16 cellular contexts compared by ENCODE assay signal in the genomic region with DNA sequence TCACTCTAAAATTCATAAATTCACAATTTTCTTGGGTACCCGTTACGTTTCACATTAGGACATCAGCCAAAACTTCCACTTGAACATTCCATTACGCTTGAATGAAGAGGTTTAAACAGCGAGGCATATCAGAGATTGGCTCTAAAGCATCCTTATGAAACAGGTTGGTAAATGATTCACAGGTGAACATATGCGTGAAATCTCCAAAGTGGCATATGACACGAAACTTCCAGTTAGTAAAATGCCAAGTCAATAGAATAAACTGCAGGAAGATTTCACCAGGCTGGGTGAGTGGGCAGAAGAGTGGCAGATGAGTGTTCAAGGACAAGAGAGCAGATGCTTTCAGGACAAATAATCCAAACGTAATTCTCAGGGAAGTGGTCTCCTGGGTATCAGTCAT. TPM values are rescaled to one million over a fixed set of nuclear protein-coding genes. Genes with fewer than 3 reads are reported as not detected.
A peak's percentile ranks its signal among the peaks of the same experiment; 100 is the strongest.
DNase-seq lines count a peak whose midpoint lies in the region; ATAC-seq lines count a peak whose summit lies in the region.
"Had no signal": no experiment of that assay in that cellular context is flagged by ENCODE, and none has a peak within 500 bp of the region (broad histone marks: within the 10 kb centered on the region; RNA-seq: fewer than 3 reads in every experiment).

No MANE protein-coding gene starts in this region.

- H3K27me3 ChIP-seq in mesenchymal stem cell (ENCODE audit: control insufficient read depth in 1 of 2, insufficient read depth in 1 of 2, low read length in 2 of 2) = no peaks in the 10 kb centered on the region

- peak overlapping the region; percentile 92 for H3K27ac ChIP-seq in mesenchymal stem cell (ENCODE audit: low read length, poor library complexity, severe bottlenecking)
- H3K27ac ChIP-seq: thoracic aorta had no signal

- H3K14ac ChIP-seq in mesenchymal stem cell (ENCODE audit: low read length in 2 of 2) = no peak overlapping the region

- H3K36me3 Mint-ChIP-seq in activated T-helper 17 cell treated with anti-CD3 and anti-CD28 coated beads, Interleukin-2, amount 50 U/mL, for 72 hours (ENCODE audit: low read depth) = peaks cover 12% of the 10 kb centered on the region
- H3K36me3 Mint-ChIP-seq: CD8-positive, alpha-beta T cell had no signal

- no peak overlapping the region for H2BK120ac ChIP-seq in mesenchymal stem cell (ENCODE audit: low read depth, low read length)

- H3K18ac ChIP-seq in mesenchymal stem cell (ENCODE audit: low read depth in 1 of 2, low read length in 2 of 2) = no peak overlapping the region

- H3K4me3 Mint-ChIP-seq in activated T-helper 17 cell treated with anti-CD3 and anti-CD28 coated beads, Interleukin-2, amount 50 U/mL, for 72 hours = no peak overlapping the region
- H3K4me3 Mint-ChIP-seq: CD8-positive, alpha-beta T cell; nephron had no signal

- peak; percentile 34 for DNase-seq in NCI-H82 (lab: John Stamatoyannopoulos, UW)
- no peak for DNase-seq in NCI-H82 treated with DMSO at 0.1 percent for 48 hours (lab: John Stamatoyannopoulos, UW; ENCODE audit: unreplicated experiment)
- peak; percentile 65 for DNase-seq in M059J (ENCODE audit: low read depth)
- no peak for DNase-seq in mesenchymal stem cell
- no peak for DNase-seq in MV-4-11 (lab: John Stamatoyannopoulos, UW)
- DNase-seq in NCI-H1694 treated with DMSO at 0.1 percent for 48 hours (lab: John Stamatoyannopoulos, UW) = no peak
- DNase-seq: activated naive CD4-positive, alpha-beta T cell treated with Interleukin-2 at 50 U/mL for 16 hours; CD8-positive, alpha-beta T cell; glutamatergic neuron; left cardiac atrium; NCI-H69; SIG-M5 had no signal

- H2AFZ ChIP-seq in mesenchymal stem cell (ENCODE audit: low read depth, low read length) = no peak overlapping the region

- H3K23ac ChIP-seq in mesenchymal stem cell (ENCODE audit: low read length in 2 of 2) = no peak overlapping the region

- no peak overlapping the region for H2BK12ac ChIP-seq in mesenchymal stem cell (ENCODE audit: low read length in 2 of 2)

- no peak overlapping the region for H2BK5ac ChIP-seq in mesenchymal stem cell (ENCODE audit: low read depth, low read length, poor library complexity, severe bottlenecking)

- ATAC-seq in activated T-helper 17 cell treated with anti-CD3 and anti-CD28 coated beads, Interleukin-2, amount 50 U/mL, for 72 hours (replicated peaks) = peak; percentile 9
- no peak for ATAC-seq in GM18520 (IDR thresholded peaks at IDR 0.05; ENCODE audit: unreplicated experiment)
- ATAC-seq: CD8-positive, alpha-beta T cell had no signal

- H2BK15ac ChIP-seq in mesenchymal stem cell (ENCODE audit: low read depth, poor library complexity, severe bottlenecking) = no peak overlapping the region

- no peak overlapping the region for H2AK5ac ChIP-seq in mesenchymal stem cell (ENCODE audit: low read length, severe bottlenecking)

- H3K4me3 ChIP-seq in mesenchymal stem cell (ENCODE audit: insufficient read depth in 1 of 2, low read depth in 1 of 2, low read length in 2 of 2) = no peak overlapping the region
- H3K4me3 ChIP-seq: thoracic aorta had no signal

- no peaks in the 10 kb centered on the region for H3K79me1 ChIP-seq in mesenchymal stem cell (replicated peaks; ENCODE audit: low read length, poor library complexity, severe bottlenecking)

- no peaks in the 10 kb centered on the region for H3K36me3 ChIP-seq in mesenchymal stem cell (ENCODE audit: control insufficient read depth in 1 of 2, insufficient read depth in 2 of 2, low read depth in 1 of 2, low read length in 2 of 2)
- H3K36me3 ChIP-seq: thoracic aorta had no signal

- H4K91ac ChIP-seq in mesenchymal stem cell (ENCODE audit: low read length) = no peak overlapping the region

- H3K9ac ChIP-seq in mesenchymal stem cell (ENCODE audit: low read length) = no peak overlapping the region

- peaks cover 2% of the 10 kb centered on the region for H3K4me1 ChIP-seq in mesenchymal stem cell (ENCODE audit: control insufficient read depth, insufficient read depth, low read depth, low read length)

- H3K4me1 Mint-ChIP-seq in activated T-helper 17 cell treated with anti-CD3 and anti-CD28 coated beads, Interleukin-2, amount 50 U/mL, for 72 hours = peaks cover 20% of the 10 kb centered on the region

- no peaks in the 10 kb centered on the region for H3K27me3 Mint-ChIP-seq in activated T-helper 17 cell treated with anti-CD3 and anti-CD28 coated beads, Interleukin-2, amount 50 U/mL, for 72 hours

- H3K27ac Mint-ChIP-seq in activated T-helper 17 cell treated with anti-CD3 and anti-CD28 coated beads, Interleukin-2, amount 50 U/mL, for 72 hours = no peak overlapping the region
- H3K27ac Mint-ChIP-seq: CD8-positive, alpha-beta T cell had no signal

- no peak overlapping the region for H3K4ac ChIP-seq in mesenchymal stem cell (ENCODE audit: low read depth in 1 of 2, low read length in 2 of 2)

- H3K9me3 ChIP-seq in mesenchymal stem cell (ENCODE audit: control insufficient read depth, low read length) = no peaks in the 10 kb centered on the region
- H3K9me3 ChIP-seq: thoracic aorta had no signal

- no peak overlapping the region for H3K4me2 ChIP-seq in mesenchymal stem cell (ENCODE audit: low read length, poor library complexity, severe bottlenecking)

- no peak overlapping the region for H4K8ac ChIP-seq in mesenchymal stem cell (ENCODE audit: low read length)

- H3K9me3 Mint-ChIP-seq in activated T-helper 17 cell treated with anti-CD3 and anti-CD28 coated beads, Interleukin-2, amount 50 U/mL, for 72 hours = no peaks in the 10 kb centered on the region
- H3K9me3 Mint-ChIP-seq: CD8-positive, alpha-beta T cell; nephron had no signal

- WGBS in mesenchymal stem cell = 94% methylated on average over 6 of the region's 7 CpGs

RNA-seq across cellular contexts. Expression of gene GLS, which starts 33.9 kb away (rescaled TPM):
- total RNA-seq in M059J (2014; rRNA removed; shearing (Covaris generic)) = 87.7 and 89.5 TPM in 2 replicates
- total RNA-seq in activated T-helper 17 cell treated with anti-CD3 and anti-CD28 coated beads, Interleukin-2, amount 50 U/mL, for 72 hours = 100 to 1,000 TPM; 280 to 311 TPM
- 33.6 TPM for polyA plus RNA-seq in mesenchymal stem cell (2013, experiment 1 of 2)
- 34.7 TPM for polyA plus RNA-seq in mesenchymal stem cell (2013, experiment 2 of 2)

Comparison
In these comparisons a context has a peak if more than half of its experiments do, and no peak if none do; other contexts are left out.
1. DNase-seq: peak in NCI-H82 (single experiment) and M059J (single experiment); none in NCI-H82 treated with DMSO at 0.1 percent for 48 hours (single experiment), mesenchymal stem cell (single experiment), MV-4-11 (single experiment) and NCI-H1694 treated with DMSO at 0.1 percent for 48 hours (single experiment).